14 cellular contexts compared by ENCODE assay signal in the genomic region with DNA sequence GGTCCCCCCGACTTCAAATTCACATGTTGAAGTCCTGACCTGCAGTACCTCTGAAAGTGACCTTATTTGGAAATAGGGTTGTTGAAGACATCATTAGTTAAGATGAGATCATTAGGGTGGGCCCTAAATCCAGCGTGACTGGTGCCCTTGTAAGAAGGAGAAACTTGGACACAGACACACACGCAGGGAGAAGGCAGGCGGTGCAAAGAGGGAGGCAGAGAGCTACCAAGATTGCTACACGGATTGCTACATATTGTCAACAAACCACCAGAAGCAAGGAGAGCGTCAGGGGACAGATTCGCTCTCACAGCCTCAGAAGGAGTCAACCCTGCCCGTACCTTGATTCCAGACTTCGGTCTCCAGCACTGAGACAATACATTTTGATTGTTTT. TPM values are rescaled to one million over a fixed set of nuclear protein-coding genes. Genes with fewer than 3 reads are reported as not detected.
DNase-seq lines count a peak whose midpoint lies in the region; ATAC-seq and TF ChIP-seq lines count a peak whose summit lies in the region.
"Had no signal": no experiment of that assay in that cellular context is flagged by ENCODE, and none has a peak within 500 bp of the region (broad histone marks: within the 10 kb centered on the region; RNA-seq: fewer than 3 reads in every experiment).

No MANE protein-coding gene starts in this region.

- H3K36me3 ChIP-seq in CD4-positive, alpha-beta memory T cell (ENCODE audit: insufficient read depth, low read length) = no peaks in the 10 kb centered on the region
- no peaks in the 10 kb centered on the region for H3K36me3 ChIP-seq in esophagus muscularis mucosa
- no peaks in the 10 kb centered on the region for H3K36me3 ChIP-seq in sigmoid colon
- H3K36me3 ChIP-seq: BLaER1, heart right ventricle, pancreas, spleen had no signal

- TF ChIP-seq POLR2A in esophagus muscularis mucosa (IDR thresholded peaks at IDR 0.05; ENCODE audit: low read depth) = no peak
- TF ChIP-seq POLR2A in sigmoid colon (IDR thresholded peaks at IDR 0.05) = no peak

- no peaks in the 10 kb centered on the region for H3K27me3 Mint-ChIP-seq in CD4-positive, alpha-beta memory T cell
- no peaks in the 10 kb centered on the region for H3K27me3 Mint-ChIP-seq in IgD-negative memory B cell
- H3K27me3 Mint-ChIP-seq: activated CD4-positive, alpha-beta memory T cell treated with anti-CD3 and anti-CD28 coated beads, Interleukin-2, amount 10 ng/mL, durations not matched to agents 7 days and 5 days; activated T-helper 17 cell treated with anti-CD3 and anti-CD28 coated beads, Interleukin-2, amount 50 U/mL, for 72 hours had no signal

- no peaks in the 10 kb centered on the region for H3K36me3 Mint-ChIP-seq in CD4-positive, alpha-beta memory T cell
- H3K36me3 Mint-ChIP-seq in IgD-negative memory B cell = no peaks in the 10 kb centered on the region

- H3K4me3 Mint-ChIP-seq in CD4-positive, alpha-beta memory T cell = no peak overlapping the region
- peak overlapping the region in 1 of 4 donors; percentile 28 for H3K4me3 Mint-ChIP-seq in IgD-negative memory B cell
- H3K4me3 Mint-ChIP-seq: activated CD4-positive, alpha-beta memory T cell treated with anti-CD3 and anti-CD28 coated beads, Interleukin-2, amount 10 ng/mL, durations not matched to agents 7 days and 5 days; activated T-helper 17 cell treated with anti-CD3 and anti-CD28 coated beads, Interleukin-2, amount 50 U/mL, for 72 hours had no signal

- no peak for TF ChIP-seq EP300 in esophagus muscularis mucosa (IDR thresholded peaks at IDR 0.05)
- no peak for TF ChIP-seq EP300 in sigmoid colon (IDR thresholded peaks at IDR 0.05)

- H3K4me1 Mint-ChIP-seq in CD4-positive, alpha-beta memory T cell = peaks cover 22 to 47% (median 32%) of the 10 kb centered on the region in 4 donors
- peaks cover 27 to 36% (median 35%) of the 10 kb centered on the region in 3 donors for H3K4me1 Mint-ChIP-seq in IgD-negative memory B cell

- 51% methylated on average over 9 of the region's 9 CpGs for WGBS in esophagus muscularis mucosa
- WGBS in sigmoid colon, 2 donors = 77 to 88% methylated on average over 9 of the region's 9 CpGs

- TF ChIP-seq CTCF in esophagus muscularis mucosa (IDR thresholded peaks at IDR 0.05) = no peak
- no peak for TF ChIP-seq CTCF in sigmoid colon (IDR thresholded peaks at IDR 0.05)

- CTCF ChIA-PET in CD4-positive, alpha-beta memory T cell (lab: Charles Lee; ENCODE audit: partially characterized antibody) = interaction anchor here (1.0 to 14.6 kb wide), 13 partner anchors 10 to 573 kb away, joined by 3 to 266 read pairs (median 5); a partner anchor contains a TSS

- H3K27ac ChIP-seq in CD4-positive, alpha-beta memory T cell (ENCODE audit: low read depth, low read length) = no peak overlapping the region
- peak overlapping the region; percentile 75 to 83 (median 81) for H3K27ac ChIP-seq in esophagus muscularis mucosa (replicated peaks in 1 of 4)
- peak overlapping the region; percentile 54 to 81 (median 68) for H3K27ac ChIP-seq in sigmoid colon
- H3K27ac ChIP-seq: BLaER1, pancreas had no signal

- no peaks in the 10 kb centered on the region for H3K9me3 Mint-ChIP-seq in CD4-positive, alpha-beta memory T cell
- no peaks in the 10 kb centered on the region for H3K9me3 Mint-ChIP-seq in IgD-negative memory B cell
- H3K9me3 Mint-ChIP-seq: activated CD4-positive, alpha-beta memory T cell treated with anti-CD3 and anti-CD28 coated beads, Interleukin-2, amount 10 ng/mL, durations not matched to agents 7 days and 5 days; activated T-helper 17 cell treated with anti-CD3 and anti-CD28 coated beads, Interleukin-2, amount 50 U/mL, for 72 hours had no signal

- H3K4me1 ChIP-seq in CD4-positive, alpha-beta memory T cell (ENCODE audit: insufficient read depth, low read length) = peaks cover 33% of the 10 kb centered on the region
- H3K4me1 ChIP-seq in esophagus muscularis mucosa = peaks cover 37 to 57% (median 48%) of the 10 kb centered on the region in 4 donors
- H3K4me1 ChIP-seq in sigmoid colon = peaks cover 0 to 22% (median 18%) of the 10 kb centered on the region in 4 donors
- H3K4me1 ChIP-seq: pancreas had no signal

- POLR2A ChIA-PET in CD4-positive, alpha-beta memory T cell (lab: Charles Lee; ENCODE audit: partially characterized antibody) = interaction anchor here (1.0 to 23.4 kb wide), 7 partner anchors 14 to 97 kb away, joined by 3 to 563 read pairs (median 6); a partner anchor contains a TSS

- no peak for ATAC-seq in GM21576 (IDR thresholded peaks at IDR 0.05; ENCODE audit: unreplicated experiment)

- no peak for DNase-seq in CD4-positive, alpha-beta memory T cell
- DNase-seq in esophagus muscularis mucosa (ENCODE audit: extremely low spot score) = no peak
- peak; percentile 79 for DNase-seq in sigmoid colon
- no peak for DNase-seq in GM03348 (ENCODE audit: low spot score)
- no peak for DNase-seq in KG1 (lab: John Stamatoyannopoulos, UW)

- no peaks in the 10 kb centered on the region for H3K27me3 ChIP-seq in CD4-positive, alpha-beta memory T cell (ENCODE audit: insufficient read depth, low read length)
- H3K27me3 ChIP-seq in esophagus muscularis mucosa (no peaks in the 10 kb centered on the region), sigmoid colon (no peaks in the 10 kb centered on the region)
- H3K27me3 ChIP-seq: BLaER1, heart right ventricle, pancreas, spleen had no signal

- intact Hi-C loops in CD4-positive, alpha-beta memory T cell (cut with micrococcal nuclease) = no loop called here
- intact Hi-C loops in esophagus muscularis mucosa (cut with DNase I) (no loop called here), sigmoid colon (cut with DNase I) (no loop called here)

- H3K4me3 ChIP-seq in CD4-positive, alpha-beta memory T cell (ENCODE audit: low read length in 2 of 2) = no peak overlapping the region
- H3K4me3 ChIP-seq in esophagus muscularis mucosa (no peak overlapping the region), sigmoid colon (no peak overlapping the region)
- H3K4me3 ChIP-seq: BLaER1, coronary artery, heart right ventricle, pancreas, spleen had no signal

- no peaks in the 10 kb centered on the region for H3K9me3 ChIP-seq in CD4-positive, alpha-beta memory T cell (ENCODE audit: control insufficient read depth in 1 of 2, low read length in 2 of 2)
- H3K9me3 ChIP-seq in esophagus muscularis mucosa = no peaks in the 10 kb centered on the region
- no peaks in the 10 kb centered on the region for H3K9me3 ChIP-seq in sigmoid colon
- H3K9me3 ChIP-seq: BLaER1, heart right ventricle, pancreas, spleen had no signal

- peak overlapping the region in 4 of 7 donors; percentile 56 to 93 (median 60) for H3K27ac Mint-ChIP-seq in CD4-positive, alpha-beta memory T cell
- H3K27ac Mint-ChIP-seq in IgD-negative memory B cell = peak overlapping the region in 2 of 3 donors; percentile 77 to 81
- H3K27ac Mint-ChIP-seq: activated T-helper 17 cell treated with anti-CD3 and anti-CD28 coated beads, Interleukin-2, amount 50 U/mL, for 72 hours had no signal

RNA-seq across cellular contexts. Expression of a gene that starts 6.8 kb away (rescaled TPM):
- total RNA-seq in CD4-positive, alpha-beta memory T cell = 100 to 1,000 TPM; 159 to 160 TPM
- 100 to 1,000 TPM in 1 of 2 donors, 10 to 100 TPM in 1; 80.3 to 127 TPM for polyA plus RNA-seq in CD4-positive, alpha-beta memory T cell
- polyA plus RNA-seq in IgD-negative memory B cell (131 TPM), sigmoid colon (100 to 1,000 TPM in 1 of 3 donors, 10 to 100 TPM in 2; 87.1 to 110 (median 91.3) TPM)
- total RNA-seq in esophagus muscularis mucosa (10 to 100 TPM; 48.2 to 95.8 (median 85.2) TPM), sigmoid colon (10 to 100 TPM; 44.2 to 73.1 (median 56.9) TPM)

RNA-seq across cellular contexts. Expression of a gene that starts 16.5 kb away (rescaled TPM):
- total RNA-seq in CD4-positive, alpha-beta memory T cell = 10 to 100 TPM; 17.5 to 22.6 TPM
- 10 to 100 TPM; 11.2 to 26.8 TPM for polyA plus RNA-seq in CD4-positive, alpha-beta memory T cell
- polyA plus RNA-seq in IgD-negative memory B cell (12.4 TPM), sigmoid colon (10 to 100 TPM; 28.7 to 41.0 (median 39.0) TPM)
- total RNA-seq in esophagus muscularis mucosa (100 to 1,000 TPM in 1 of 4 donors, 10 to 100 TPM in 3; 67.8 to 147 (median 81.9) TPM), sigmoid colon (10 to 100 TPM; 27.8 to 40.9 (median 37.2) TPM)

RNA-seq across cellular contexts. Expression of a gene that starts 17.7 kb away (rescaled TPM):
- 100 to 1,000 TPM; 161 to 171 TPM for total RNA-seq in CD4-positive, alpha-beta memory T cell
- 10 to 100 TPM; 39.6 to 78.9 TPM for polyA plus RNA-seq in CD4-positive, alpha-beta memory T cell
- 42.0 TPM for polyA plus RNA-seq in IgD-negative memory B cell
- total RNA-seq in esophagus muscularis mucosa = 1 to 10 TPM; 5.9 to 10.0 (median 9.0) TPM
- 10 to 100 TPM in 2 of 4 donors, 1 to 10 TPM in 2; 4.3 to 11.4 (median 9.6) TPM for total RNA-seq in sigmoid colon
- 10 to 100 TPM in 2 of 3 donors, 1 to 10 TPM in 1; 6.0 to 61.9 (median 17.1) TPM for polyA plus RNA-seq in sigmoid colon

RNA-seq across cellular contexts. Expression of a gene that starts 34.8 kb away (rescaled TPM):
- total RNA-seq in CD4-positive, alpha-beta memory T cell = 10 to 100 TPM; 36.5 to 36.9 TPM
- 10 to 100 TPM; 17.7 to 28.8 TPM for polyA plus RNA-seq in CD4-positive, alpha-beta memory T cell
- 25.0 TPM for polyA plus RNA-seq in IgD-negative memory B cell
- total RNA-seq in esophagus muscularis mucosa = 10 to 100 TPM; 13.3 to 36.4 (median 27.4) TPM
- 10 to 100 TPM; 22.4 to 27.5 (median 25.1) TPM for total RNA-seq in sigmoid colon
- 10 to 100 TPM in 2 of 3 donors, 1 to 10 TPM in 1; 7.2 to 19.1 (median 10.2) TPM for polyA plus RNA-seq in sigmoid colon

RNA-seq across cellular contexts. Expression of a gene that starts 42.8 kb away (rescaled TPM):
- 100 to 1,000 TPM; 126 to 142 TPM for total RNA-seq in CD4-positive, alpha-beta memory T cell
- polyA plus RNA-seq in CD4-positive, alpha-beta memory T cell = 10 to 100 TPM; 59.1 to 89.0 TPM
- polyA plus RNA-seq in IgD-negative memory B cell (77.5 TPM), sigmoid colon (10 to 100 TPM; 55.9 to 71.5 (median 57.1) TPM)
- total RNA-seq in esophagus muscularis mucosa (10 to 100 TPM; 32.5 to 61.7 (median 44.1) TPM), sigmoid colon (10 to 100 TPM; 32.8 to 50.6 (median 41.8) TPM)

Comparison
In these comparisons a context has a peak if more than half of its experiments do, and no peak if none do; other contexts are left out.
1. RNA of a gene that starts 17.7 kb away (total RNA-seq): 161 to 171 TPM in CD4-positive, alpha-beta memory T cell; 4.3 to 11.4 TPM in sigmoid colon and 5.9 to 10.0 TPM in esophagus muscularis mucosa; every median in the first group is over 10 times any median in the second.